ENCODE assay signal across 8 cellular contexts in the genomic region with DNA sequence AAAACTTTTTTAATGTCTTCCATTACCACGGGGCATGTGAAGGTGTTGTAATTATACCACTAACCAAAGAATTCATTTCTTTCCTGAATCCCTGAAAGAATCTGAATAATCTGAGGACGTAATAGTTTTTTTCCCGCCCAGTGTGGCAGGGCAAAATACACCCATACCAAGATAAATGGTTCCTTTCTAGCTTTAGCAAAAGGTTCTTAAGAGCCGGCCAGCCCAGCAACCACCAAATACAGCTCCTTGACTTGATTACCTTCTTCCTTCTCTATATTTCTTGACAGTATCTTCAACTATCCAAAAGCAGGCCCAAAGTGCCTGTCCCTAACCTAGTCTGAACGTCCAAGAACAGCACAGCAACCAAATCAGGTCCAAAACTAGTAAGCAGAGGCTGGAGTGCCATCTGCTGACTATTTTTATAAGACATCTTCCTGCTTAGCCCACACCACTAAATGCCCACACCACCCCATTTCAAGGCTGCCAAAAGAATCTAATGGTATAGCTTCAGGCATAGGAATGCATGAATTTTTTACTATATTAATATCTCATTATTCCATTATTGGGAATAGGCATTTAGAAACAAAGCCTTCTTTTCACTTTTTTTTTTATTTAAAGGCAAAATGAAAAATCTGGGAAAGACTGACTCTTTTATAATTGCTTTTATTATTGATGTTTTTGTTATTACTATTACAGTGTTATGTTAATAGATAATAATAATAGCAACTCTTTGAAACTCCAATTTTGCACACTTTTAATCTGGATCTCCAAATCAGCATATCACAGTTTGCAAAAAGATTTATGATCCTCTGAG.
DNase-seq lines count a peak whose midpoint lies in the region; ATAC-seq and TF ChIP-seq lines count a peak whose summit lies in the region.

No MANE protein-coding gene starts in this region.

- H3K4me1 ChIP-seq in adrenal gland (replicated peaks in 1 of 2) (peaks cover 6 to 16% of the 10 kb centered on the region in 2 donors), gastrocnemius medialis (peaks cover 0 to 6% of the 10 kb centered on the region in 2 donors)

- H3K27me3 ChIP-seq in adrenal gland (no peaks in the 10 kb centered on the region), gastrocnemius medialis (peaks cover 0 to 13% (median 8%) of the 10 kb centered on the region in 3 donors)

- intact Hi-C loops in adrenal gland (cut with DNase I), result loop anchor here (5.0 to 10.0 kb wide), 2 partner anchors 1091 to 1128 kb away; no protein-coding TSS in a partner anchor
- intact Hi-C loops in left ventricle myocardium superior (cut with micrococcal nuclease), result loop anchor here (5.0 to 10.0 kb wide), 2 partner anchors 162 to 1091 kb away; no protein-coding TSS in a partner anchor
- intact Hi-C loops in gastrocnemius medialis (cut with DNase I; ENCODE audit: low total_unique reads), result loop anchor here (1.0 kb wide), 2 partner anchors 1085 to 1091 kb away; no protein-coding TSS in a partner anchor

- H3K36me3 ChIP-seq in adrenal gland (replicated peaks in 1 of 2) (no peaks in the 10 kb centered on the region), gastrocnemius medialis (no peaks in the 10 kb centered on the region)

- WGBS in adrenal gland, 4 donors, result 54 to 60% (median 58%) methylated on average over 5 of the region's 5 CpGs

- DNase-seq in ACHN, result peak; percentile 68
- peak; percentile 66 for DNase-seq in NCI-H2029 (lab: John Stamatoyannopoulos, UW)
- DNase-seq in adrenal gland, result peak; percentile 57 to 79 (median 66)
- no peak for DNase-seq in left ventricle myocardium superior
- DNase-seq in gastrocnemius medialis, result peak; percentile 7 to 17

- no peak overlapping the region for H3K4me3 ChIP-seq in adrenal gland
- H3K4me3 ChIP-seq in gastrocnemius medialis, result no peak overlapping the region

- ATAC-seq in left ventricle myocardium superior (peak; percentile 91), gastrocnemius medialis (peak; percentile 74 to 85), HG03045 (IDR thresholded peaks at IDR 0.05; ENCODE audit: unreplicated experiment) (no peak), GM18867 (IDR thresholded peaks at IDR 0.05; ENCODE audit: unreplicated experiment) (no peak)

- H3K9me3 ChIP-seq in adrenal gland (replicated peaks in 1 of 3) (no peaks in the 10 kb centered on the region), gastrocnemius medialis (no peaks in the 10 kb centered on the region)

- H3K27ac ChIP-seq in adrenal gland, result peak overlapping the region in 1 of 5 donors; percentile 11
- no peak overlapping the region for H3K27ac ChIP-seq in gastrocnemius medialis

- TF ChIP-seq POLR2A in adrenal gland (IDR thresholded peaks at IDR 0.05) (no peak), gastrocnemius medialis (IDR thresholded peaks at IDR 0.05) (no peak)

- in situ Hi-C loops in ACHN (cut with HindIII; ENCODE audit: low pct_ligation_motif_present, low pct_unique_long_range_greater_than_20kb, low sequenced_read_pairs) (no loop called here), gastrocnemius medialis (cut with MboI; ENCODE audit: low sequenced_read_pairs in 4 of 4) (loop anchor here in 3 of 4 donors (5.0 to 10.0 kb wide), 3 partner anchors 162 to 1091 kb away; no protein-coding TSS in a partner anchor)

- peak; percentile 29; the same call in 1 of the 2 replicates for TF ChIP-seq CTCF in GM12874 (IDR thresholded peaks at IDR 0.05; ENCODE audit: insufficient read depth, low read depth, low read length)
- TF ChIP-seq CTCF in adrenal gland (IDR thresholded peaks at IDR 0.05), result peak; percentile 47 to 84 (median 74)
- TF ChIP-seq CTCF in gastrocnemius medialis (IDR thresholded peaks at IDR 0.05 in 4 of 5, conservative IDR thresholded peaks at IDR 0.05 in 1 of 5), result peak; percentile 46 to 71 (median 57)

Comparison
In these comparisons a context has a peak if more than half of its experiments do, and no peak if none do; other contexts are left out.
1. ATAC-seq: peak in left ventricle myocardium superior (single experiment) and gastrocnemius medialis (2 of 2); none in HG03045 (single experiment) and GM18867 (single experiment).
2. Peak in every context shown above with its lines, with median percentiles within 50 percentile points of each other: CTCF ChIP-seq.